ENCODE assay signal across 10 cellular contexts in genomic region chrX:139739138-139739537, GRCh38. TPM values are rescaled to one million over a fixed set of nuclear protein-coding genes. Genes with fewer than 3 reads are reported as not detected.
DNase-seq lines count a peak whose midpoint lies in the region; ATAC-seq lines count a peak whose summit lies in the region.
"Had no signal": no experiment of that assay in that cellular context is flagged by ENCODE, and none has a peak within 500 bp of the region (broad histone marks: within the 10 kb centered on the region; RNA-seq: fewer than 3 reads in every experiment).

No MANE protein-coding gene starts in this region.

- H3K9me3 ChIP-seq in mesenchymal stem cell (ENCODE audit: control insufficient read depth, low read length) (no peaks in the 10 kb centered on the region), right cardiac atrium (ENCODE audit: control insufficient read depth, low read length) (no peaks in the 10 kb centered on the region)

- DNase-seq in DMS53 (lab: John Stamatoyannopoulos, UW) (peak; percentile 72), DMS53 treated with DMSO at 0.1 percent for 48 hours (lab: John Stamatoyannopoulos, UW; ENCODE audit: unreplicated experiment) (no peak), RPMI7951 (ENCODE audit: low read depth) (peak; percentile 82), mesenchymal stem cell (peak; percentile 55), right cardiac atrium (no peak), NCI-H748 treated with DMSO at 0.1 percent for 48 hours (lab: John Stamatoyannopoulos, UW) (no peak), 8988T (no peak)
- DNase-seq: NCI-H146 had no signal

- no peak overlapping the region for H3K23ac ChIP-seq in mesenchymal stem cell (ENCODE audit: low read length in 2 of 2)

- no peak overlapping the region for H2BK12ac ChIP-seq in mesenchymal stem cell (ENCODE audit: low read length in 2 of 2)

- H2BK120ac ChIP-seq in mesenchymal stem cell (ENCODE audit: low read depth, low read length): no peak overlapping the region

- H3K4me1 ChIP-seq in mesenchymal stem cell (ENCODE audit: control insufficient read depth, insufficient read depth, low read depth, low read length) (no peaks in the 10 kb centered on the region), right cardiac atrium (ENCODE audit: control insufficient read depth, insufficient read depth, low read length) (no peaks in the 10 kb centered on the region)

- H3K4me3 ChIP-seq in mesenchymal stem cell (ENCODE audit: insufficient read depth in 1 of 2, low read depth in 1 of 2, low read length in 2 of 2) (no peak overlapping the region), right cardiac atrium (ENCODE audit: low read length) (no peak overlapping the region)

- no peak overlapping the region for H3K4me2 ChIP-seq in mesenchymal stem cell (ENCODE audit: low read length, poor library complexity, severe bottlenecking)

- H3K4ac ChIP-seq in mesenchymal stem cell (ENCODE audit: low read depth in 1 of 2, low read length in 2 of 2): no peak overlapping the region

- H3K27ac ChIP-seq in mesenchymal stem cell (ENCODE audit: low read length, poor library complexity, severe bottlenecking) (no peak overlapping the region), right cardiac atrium (ENCODE audit: low read length) (no peak overlapping the region)
- H3K27ac ChIP-seq: 22Rv1 had no signal

- H3K18ac ChIP-seq in mesenchymal stem cell (ENCODE audit: low read depth in 1 of 2, low read length in 2 of 2): no peak overlapping the region

- WGBS in mesenchymal stem cell: no CpG with 5 or more reads among the region's 2 CpGs
- WGBS in right cardiac atrium: 84% methylated on average over 2 of the region's 2 CpGs

- H3K14ac ChIP-seq in mesenchymal stem cell (ENCODE audit: low read length in 2 of 2): no peak overlapping the region

- no peaks in the 10 kb centered on the region for H3K79me1 ChIP-seq in mesenchymal stem cell (replicated peaks; ENCODE audit: low read length, poor library complexity, severe bottlenecking)

- no peak overlapping the region for H2AK5ac ChIP-seq in mesenchymal stem cell (ENCODE audit: low read length, severe bottlenecking)

- no peak overlapping the region for H4K91ac ChIP-seq in mesenchymal stem cell (ENCODE audit: low read length)

- H2AFZ ChIP-seq in mesenchymal stem cell (ENCODE audit: low read depth, low read length): no peak overlapping the region

- peak; percentile 84 for ATAC-seq in HG02678 (IDR thresholded peaks at IDR 0.05; ENCODE audit: unreplicated experiment)
- ATAC-seq in right cardiac atrium: no peak

- no peak overlapping the region for H2BK15ac ChIP-seq in mesenchymal stem cell (ENCODE audit: low read depth, poor library complexity, severe bottlenecking)

- no peak overlapping the region for H4K8ac ChIP-seq in mesenchymal stem cell (ENCODE audit: low read length)

- no peaks in the 10 kb centered on the region for H3K27me3 ChIP-seq in mesenchymal stem cell (ENCODE audit: control insufficient read depth in 1 of 2, insufficient read depth in 1 of 2, low read length in 2 of 2)
- H3K27me3 ChIP-seq in right cardiac atrium (ENCODE audit: control insufficient read depth, insufficient read depth): no peaks in the 10 kb centered on the region

- no peak overlapping the region for H2BK5ac ChIP-seq in mesenchymal stem cell (ENCODE audit: low read depth, low read length, poor library complexity, severe bottlenecking)

- peaks cover 0 to 27% of the 10 kb centered on the region in 2 experiments for H3K36me3 ChIP-seq in mesenchymal stem cell (ENCODE audit: control insufficient read depth in 1 of 2, insufficient read depth in 2 of 2, low read depth in 1 of 2, low read length in 2 of 2)

- intact Hi-C loops in right cardiac atrium (cut with DNase I): no loop called here

- no peak overlapping the region for H3K9ac ChIP-seq in mesenchymal stem cell (ENCODE audit: low read length)

RNA-seq across cellular contexts. Expression of gene MCF2, which starts 31.2 kb away (rescaled TPM):
- not detected in 2 replicates for total RNA-seq in RPMI7951 (2014; rRNA removed; shearing (Covaris generic))
- not detected for polyA plus RNA-seq in mesenchymal stem cell (2013, experiment 1 of 2)
- polyA plus RNA-seq in mesenchymal stem cell (2013, experiment 2 of 2): 0.01 TPM
- total RNA-seq in right cardiac atrium: under 1 TPM in 3 of 4 donors, not detected in 1; 0.11 to 0.44 (median 0.37) TPM
- 0.14 TPM for polyA plus RNA-seq in right cardiac atrium

Comparison
In these comparisons a context has a peak if more than half of its experiments do, and no peak if none do; other contexts are left out.
1. DNase-seq: peak in DMS53 (single experiment), RPMI7951 (single experiment) and mesenchymal stem cell (single experiment); none in DMS53 treated with DMSO at 0.1 percent for 48 hours (single experiment), right cardiac atrium (0 of 3), NCI-H748 treated with DMSO at 0.1 percent for 48 hours (single experiment) and 8988T (single experiment).